ENCODE assay signal across 1 cellular context in the genomic region with DNA sequence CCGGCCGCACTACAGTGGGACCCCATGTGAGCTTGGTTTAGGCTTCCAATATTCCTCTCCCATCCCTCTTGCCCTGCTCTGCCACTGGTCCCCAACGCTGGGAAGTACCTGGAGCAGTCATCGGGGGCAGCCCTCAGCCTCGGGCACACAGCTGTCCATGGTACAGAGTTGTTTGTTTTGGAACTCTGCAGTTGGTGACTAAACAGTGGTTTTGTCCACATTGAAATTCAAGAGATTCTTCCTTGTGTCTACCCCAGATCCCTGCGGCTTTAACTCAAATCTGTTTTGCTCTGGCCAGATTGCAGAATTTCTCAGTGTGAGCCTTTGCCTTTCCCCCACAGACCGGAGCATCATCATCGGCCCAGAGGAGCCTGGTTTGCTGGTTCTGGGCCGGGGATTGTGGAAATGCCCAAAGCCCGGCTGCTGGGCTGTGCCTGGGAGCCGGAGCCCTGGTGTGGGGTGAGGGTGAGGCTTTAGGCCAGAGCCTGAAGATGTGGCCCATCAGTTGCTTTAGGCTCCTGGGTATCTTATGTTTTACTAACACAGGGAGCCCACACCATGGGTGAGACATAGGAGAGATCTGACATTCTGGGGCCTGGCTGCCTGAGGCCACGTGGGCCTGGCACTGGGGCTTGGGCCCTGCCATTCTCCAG.
A peak's percentile ranks its signal among the peaks of the same experiment; 100 is the strongest.
TF ChIP-seq lines count a peak whose summit lies in the region.

No MANE protein-coding gene starts in this region.

TF ChIP-seq in SK-N-SH, 30 proteins besides CTCF, POLR2A, EP300 and RAD21 (continued from another document):
- TF ChIP-seq, protein P1, sequence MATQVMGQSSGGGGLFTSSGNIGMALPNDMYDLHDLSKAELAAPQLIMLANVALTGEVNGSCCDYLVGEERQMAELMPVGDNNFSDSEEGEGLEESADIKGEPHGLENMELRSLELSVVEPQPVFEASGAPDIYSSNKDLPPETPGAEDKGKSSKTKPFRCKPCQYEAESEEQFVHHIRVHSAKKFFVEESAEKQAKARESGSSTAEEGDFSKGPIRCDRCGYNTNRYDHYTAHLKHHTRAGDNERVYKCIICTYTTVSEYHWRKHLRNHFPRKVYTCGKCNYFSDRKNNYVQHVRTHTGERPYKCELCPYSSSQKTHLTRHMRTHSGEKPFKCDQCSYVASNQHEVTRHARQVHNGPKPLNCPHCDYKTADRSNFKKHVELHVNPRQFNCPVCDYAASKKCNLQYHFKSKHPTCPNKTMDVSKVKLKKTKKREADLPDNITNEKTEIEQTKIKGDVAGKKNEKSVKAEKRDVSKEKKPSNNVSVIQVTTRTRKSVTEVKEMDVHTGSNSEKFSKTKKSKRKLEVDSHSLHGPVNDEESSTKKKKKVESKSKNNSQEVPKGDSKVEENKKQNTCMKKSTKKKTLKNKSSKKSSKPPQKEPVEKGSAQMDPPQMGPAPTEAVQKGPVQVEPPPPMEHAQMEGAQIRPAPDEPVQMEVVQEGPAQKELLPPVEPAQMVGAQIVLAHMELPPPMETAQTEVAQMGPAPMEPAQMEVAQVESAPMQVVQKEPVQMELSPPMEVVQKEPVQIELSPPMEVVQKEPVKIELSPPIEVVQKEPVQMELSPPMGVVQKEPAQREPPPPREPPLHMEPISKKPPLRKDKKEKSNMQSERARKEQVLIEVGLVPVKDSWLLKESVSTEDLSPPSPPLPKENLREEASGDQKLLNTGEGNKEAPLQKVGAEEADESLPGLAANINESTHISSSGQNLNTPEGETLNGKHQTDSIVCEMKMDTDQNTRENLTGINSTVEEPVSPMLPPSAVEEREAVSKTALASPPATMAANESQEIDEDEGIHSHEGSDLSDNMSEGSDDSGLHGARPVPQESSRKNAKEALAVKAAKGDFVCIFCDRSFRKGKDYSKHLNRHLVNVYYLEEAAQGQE (IDR thresholded peaks at IDR 0.05; ENCODE audit: low read depth, low read length): peak; percentile 78
